ENCODE assay signal across 12 cellular contexts in the genomic region with DNA sequence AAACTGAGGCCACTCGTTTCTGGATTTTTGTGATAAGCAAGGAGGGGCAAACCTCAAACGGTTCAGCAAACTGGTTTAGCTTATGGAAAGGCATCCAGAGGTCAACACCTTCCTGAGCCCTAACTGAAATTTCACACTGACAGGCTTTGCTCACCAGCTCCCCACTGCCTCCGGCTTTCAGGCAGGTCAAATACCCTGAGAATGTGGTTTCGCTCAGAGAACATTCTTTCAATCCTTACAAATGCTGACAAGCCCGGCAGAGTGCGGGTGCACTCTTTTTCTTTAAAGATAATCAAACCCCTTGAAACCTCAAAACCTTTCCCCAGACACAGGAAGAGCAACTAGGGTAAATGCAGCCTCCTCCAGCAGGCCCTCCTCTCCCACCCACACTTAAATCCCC. TPM values are rescaled to one million over a fixed set of nuclear protein-coding genes. Genes with fewer than 3 reads are reported as not detected.
DNase-seq lines count a peak whose midpoint lies in the region; ATAC-seq, FAIRE-seq and TF ChIP-seq lines count a peak whose summit lies in the region.
"Had no signal": no experiment of that assay in that cellular context is flagged by ENCODE, and none has a peak within 500 bp of the region (broad histone marks: within the 10 kb centered on the region; RNA-seq: fewer than 3 reads in every experiment).

No MANE protein-coding gene starts in this region.

- H3K9me3 Mint-ChIP-seq in natural killer cell: no peaks in the 10 kb centered on the region

- peak overlapping the region; percentile 98 for H3K27ac ChIP-seq in KOPT-K1 (ENCODE audit: low read depth, low read length, poor library complexity, severe bottlenecking)
- peak overlapping the region; percentile 53 for H3K27ac ChIP-seq in GM12878 (ENCODE audit: control insufficient read depth, insufficient read depth)
- no peak overlapping the region for H3K27ac ChIP-seq in gastroesophageal sphincter
- H3K27ac ChIP-seq in gastrocnemius medialis: no peak overlapping the region
- H3K27ac ChIP-seq: SK-N-MC had no signal

- no peaks in the 10 kb centered on the region for H3K27me3 Mint-ChIP-seq in natural killer cell (ENCODE audit: low read depth in 2 of 2)

- H3K4me1 Mint-ChIP-seq in natural killer cell: peaks cover 42 to 47% of the 10 kb centered on the region in 2 donors

- H3K4me1 ChIP-seq in GM12878 (ENCODE audit: control insufficient read depth, insufficient read depth, low read length) (peaks cover 30% of the 10 kb centered on the region), gastroesophageal sphincter (no peaks in the 10 kb centered on the region), gastrocnemius medialis (no peaks in the 10 kb centered on the region)

- H3K79me2 ChIP-seq in GM12878 (ENCODE audit: control insufficient read depth, insufficient read depth, low read length): no peaks in the 10 kb centered on the region

- H3K27me3 ChIP-seq in GM12878 (replicated peaks in 1 of 2; ENCODE audit: control insufficient read depth in 2 of 2, insufficient read depth in 2 of 2, low read length in 1 of 2): no peaks in the 10 kb centered on the region; a peak in 1 of 4 replicates
- no peaks in the 10 kb centered on the region for H3K27me3 ChIP-seq in gastroesophageal sphincter
- H3K27me3 ChIP-seq in gastrocnemius medialis: no peaks in the 10 kb centered on the region

- RAD21 ChIA-PET in GM12878 (lab: Charles Lee; ENCODE audit: unreplicated experiment): interaction anchor here (0.7 to 2.6 kb wide), 3 partner anchors 15 to 81 kb away, joined by 3 to 7 read pairs (median 3); no protein-coding TSS in a partner anchor

- H3K9me3 ChIP-seq in KOPT-K1 (ENCODE audit: insufficient read depth, low read length, poor library complexity, severe bottlenecking): no peaks in the 10 kb centered on the region
- no peaks in the 10 kb centered on the region for H3K9me3 ChIP-seq in GM12878 (replicated peaks; ENCODE audit: control insufficient read depth, insufficient read depth, low read length)
- no peaks in the 10 kb centered on the region for H3K9me3 ChIP-seq in gastroesophageal sphincter
- H3K9me3 ChIP-seq in gastrocnemius medialis: no peaks in the 10 kb centered on the region

- H4K20me1 ChIP-seq in GM12878 (ENCODE audit: control insufficient read depth, insufficient read depth): no peaks in the 10 kb centered on the region

- CTCF ChIA-PET in GM12878 (lab: Yijun Ruan, JAX): interaction anchor here (0.9 to 1.5 kb wide), 5 partner anchors 15 to 113 kb away, joined by 3 to 4 read pairs (median 3); no protein-coding TSS in a partner anchor

- WGBS in GM12878 (ENCODE audit: insufficient coverage, insufficient replicate concordance, low lambda C conversion rate, missing lambda C conversion rate): 27% methylated on average over 6 of the region's 6 CpGs
- WGBS in gastroesophageal sphincter (ENCODE audit: low coverage in 1 of 2), 2 donors: 40 to 47% methylated on average over 1 to 2 of the region's 6 CpGs

- no peak overlapping the region; the same call in 1 of the 2 replicates for H3K9ac ChIP-seq in GM12878 (ENCODE audit: control insufficient read depth, insufficient read depth, low read length)

- no peak for TF ChIP-seq CTCF in GM12878 (IDR thresholded peaks at IDR 0.05 in 2 of 3, conservative IDR thresholded peaks at IDR 0.05 in 1 of 3; ENCODE audit: control insufficient read depth in 2 of 3, extremely low read depth in 1 of 3, insufficient read depth in 1 of 3, low read depth in 3 of 3, low read length in 3 of 3)
- no peak for TF ChIP-seq CTCF in natural killer cell (IDR thresholded peaks at IDR 0.05)
- TF ChIP-seq CTCF in gastroesophageal sphincter (IDR thresholded peaks at IDR 0.05): no peak
- no peak for TF ChIP-seq CTCF in gastrocnemius medialis (IDR thresholded peaks at IDR 0.05 in 4 of 5, conservative IDR thresholded peaks at IDR 0.05 in 1 of 5)

- in situ Hi-C loops in GM12878 (cut with MboI) (no loop called here), gastrocnemius medialis (cut with MboI; ENCODE audit: low sequenced_read_pairs in 4 of 4) (no loop called here)

- DNase-seq in GM12878 (ENCODE audit: low read depth, low spot score) (no peak), natural killer cell (no peak), hypothalamus (lab: John Stamatoyannopoulos, UW) (no peak), AG08395 (ENCODE audit: low spot score) (no peak), gastrocnemius medialis (no peak)
- DNase-seq: NCI-H526; stimulated activated CD4-positive, alpha-beta T cell treated with anti-CD3 and anti-CD28 coated beads, Interleukin-2, amount 100 ng/mL, for 24 hours had no signal

- no peak for TF ChIP-seq POLR2A in GM12878 (IDR thresholded peaks at IDR 0.05; ENCODE audit: low read depth, low read length)
- TF ChIP-seq POLR2A in gastroesophageal sphincter (IDR thresholded peaks at IDR 0.05): no peak
- TF ChIP-seq POLR2A in gastrocnemius medialis (IDR thresholded peaks at IDR 0.05): no peak

- peak overlapping the region; percentile 63 to 87 for H3K27ac Mint-ChIP-seq in natural killer cell

- TF ChIP-seq RAD21 in GM12878 (IDR thresholded peaks at IDR 0.05; ENCODE audit: insufficient read depth, low read depth, low read length): no peak

- ATAC-seq in GM18867 (IDR thresholded peaks at IDR 0.05; ENCODE audit: unreplicated experiment) (peak; percentile 40), GM12878 (peak; percentile 35), natural killer cell (no peak), gastroesophageal sphincter (no peak), gastrocnemius medialis (no peak)

- peak overlapping the region; percentile 42 for H3K4me2 ChIP-seq in GM12878 (ENCODE audit: control insufficient read depth, insufficient read depth)

- SMC1A ChIA-PET in GM12878 (lab: Charles Lee; ENCODE audit: uncharacterized antibody, unreplicated experiment): interaction anchor here (0.9 to 2.9 kb wide), 9 partner anchors 15 to 122 kb away, joined by 3 to 11 read pairs (median 4); no protein-coding TSS in a partner anchor

- peaks cover 29% of the 10 kb centered on the region for H3K36me3 ChIP-seq in KOPT-K1 (ENCODE audit: insufficient read depth, low read length)
- no peaks in the 10 kb centered on the region for H3K36me3 ChIP-seq in GM12878 (ENCODE audit: control insufficient read depth in 2 of 2, insufficient read depth in 2 of 2, low read length in 1 of 2)
- peaks cover 0 to 36% of the 10 kb centered on the region in 2 donors for H3K36me3 ChIP-seq in gastroesophageal sphincter
- peaks cover 0 to 8% of the 10 kb centered on the region in 2 donors for H3K36me3 ChIP-seq in gastrocnemius medialis

- H3K4me3 ChIP-seq in GM12878 (no peak overlapping the region), gastroesophageal sphincter (no peak overlapping the region), gastrocnemius medialis (no peak overlapping the region)
- H3K4me3 ChIP-seq: SK-N-MC had no signal

- H3K36me3 Mint-ChIP-seq in natural killer cell: no peaks in the 10 kb centered on the region

- intact Hi-C loops in GM12878 (cut with micrococcal nuclease; ENCODE audit: unreplicated experiment): no loop called here
- intact Hi-C loops in natural killer cell (cut with micrococcal nuclease): no loop called here
- intact Hi-C loops in gastrocnemius medialis (cut with DNase I; ENCODE audit: low total_unique reads): no loop called here

- POLR2A ChIA-PET in GM12878 (lab: Charles Lee): interaction anchor here (1.5 kb wide), 1 partner anchor 15 kb away, joined by 4 read pairs; no protein-coding TSS in a partner anchor

- H2AFZ ChIP-seq in GM12878 (ENCODE audit: control insufficient read depth, low read depth, low read length): no peak overlapping the region

- H3K4me3 Mint-ChIP-seq in natural killer cell: peak overlapping the region; percentile 26

- no peak for FAIRE-seq in GM12878 (lab: Jason Lieb, UNC)

- no peak for TF ChIP-seq EP300 in GM12878 (IDR thresholded peaks at IDR 0.05; ENCODE audit: borderline replicate concordance in 1 of 2, control insufficient read depth in 1 of 2, low read depth in 2 of 2, low read length in 2 of 2)
- TF ChIP-seq EP300 in gastroesophageal sphincter (IDR thresholded peaks at IDR 0.05): no peak

- no TSS peak for BruUV-seq in GM12878 (replicated peaks; lab: Mats Ljungman, UMichigan)

TF ChIP-seq in GM12878, 131 proteins besides CTCF, POLR2A, EP300 and RAD21:
- TF ChIP-seq TAF1 (IDR thresholded peaks at IDR 0.05; ENCODE audit: borderline replicate concordance, low read depth, low read length) (no peak), POU2F2 (IDR thresholded peaks at IDR 0.05; ENCODE audit: borderline replicate concordance, low read depth, low read length) (no peak)
TF ChIP-seq in GM12878: peak in this region for 0.

RNA-seq across cellular contexts. Expression of a gene that starts 41.5 kb away (rescaled TPM):
- not detected in 2 replicates for total RNA-seq in GM12878 (2013; cell fraction: nucleolus; rRNA removed)
- total RNA-seq in GM12878 (2014; rRNA removed) (not detected in 2 replicates), GM12878 (2014; rRNA removed; fragmentation: Illumina TruSeq; extraction: Trizol) (not detected in 2 replicates), GM12878 (2021) (0.11 and 0.21 TPM in 2 replicates), natural killer cell (1 to 10 TPM in 1 of 3 donors, under 1 TPM in 1, not detected in 1; 0.77 to 1.5 TPM), gastroesophageal sphincter (under 1 TPM in 2 of 4 donors, not detected in 2; 0.15 to 0.40 TPM), gastrocnemius medialis (under 1 TPM in 1 of 4 donors, not detected in 3; 0.23 TPM)
- polyA plus RNA-seq in GM12878 (2011; ENCODE audit: low read depth): not detected
- polyA plus RNA-seq in GM12878 (2011; rRNA removed) (not detected in 2 replicates), GM12878 (2014; fragmentation: Illumina TruSeq; extraction: Trizol) (0.04 and 0.21 TPM in 2 replicates), GM12878 (2014; fragmentation: Nextera tagmentation; extraction: Ambion mirVana) (not detected), GM12878 (2014; rRNA removed) (0.05 TPM in 1 of 2 replicates, not detected in the other), GM12878 (2016; fragmentation: Nextera tagmentation; extraction: Ambion mirVana) (under 1 TPM in 1 of 2 experiments, not detected in 1; 0.18 TPM)
- polyA plus RNA-seq in GM12878 (2011; cell fraction: cytosol; rRNA removed): not detected in 2 replicates
- not detected in 2 replicates for polyA plus RNA-seq in GM12878 (2011; cell fraction: nucleus; rRNA removed)
- polyA plus RNA-seq in GM12878 (2012): not detected in 2 replicates
- 0.10 TPM in 1 of 2 replicates, not detected in the other for polyA minus RNA-seq in GM12878 (2011; rRNA and poly(A)+ RNA removed)
- polyA minus RNA-seq in GM12878 (2011; cell fraction: cytosol; rRNA and poly(A)+ RNA removed): not detected in 2 replicates
- polyA minus RNA-seq in GM12878 (2011; cell fraction: nucleus; rRNA and poly(A)+ RNA removed): not detected in 2 replicates
- total RNA-seq: dermis microvascular lymphatic vessel endothelial cell had no signal

Comparison
In these comparisons a context has a peak if more than half of its experiments do, and no peak if none do; other contexts are left out.
1. ATAC-seq: peak in GM18867 (single experiment) and GM12878 (single experiment); none in natural killer cell (0 of 3), gastroesophageal sphincter (single experiment) and gastrocnemius medialis (0 of 2).
2. H3K27ac ChIP-seq: peak in KOPT-K1 (single experiment) and GM12878 (single experiment); none in gastroesophageal sphincter (0 of 4) and gastrocnemius medialis (0 of 4).